23 cellular contexts compared by ENCODE assay signal in genomic region chr20:48665785-48666184, GRCh38.
DNase-seq lines count a peak whose midpoint lies in the region; ATAC-seq, FAIRE-seq and TF ChIP-seq lines count a peak whose summit lies in the region.
"Had no signal": no experiment of that assay in that cellular context is flagged by ENCODE, and none has a peak within 500 bp of the region (broad histone marks: within the 10 kb centered on the region; RNA-seq: fewer than 3 reads in every experiment).

No MANE protein-coding gene starts in this region.

- peak overlapping the region; percentile 6 for H3K27ac ChIP-seq in cingulate gyrus (ENCODE audit: low read depth, low read length)
- H3K27ac ChIP-seq in psoas muscle: no peak overlapping the region
- H3K27ac ChIP-seq: PC-9 had no signal

- no peak overlapping the region for H3K4me3 ChIP-seq in psoas muscle
- H3K4me3 ChIP-seq: K562, PC-9 had no signal

- TF ChIP-seq CTCF in HFFc6 (IDR thresholded peaks at IDR 0.05): no peak
- TF ChIP-seq CTCF in psoas muscle (IDR thresholded peaks at IDR 0.05): no peak

- no peaks in the 10 kb centered on the region for H3K27me3 ChIP-seq in psoas muscle (ENCODE audit: insufficient read depth in 3 of 3, low read length in 2 of 3)

- H3K9me3 ChIP-seq in psoas muscle: peaks cover 1% of the 10 kb centered on the region

- no peaks in the 10 kb centered on the region for H3K4me1 ChIP-seq in psoas muscle

- FAIRE-seq in GM12891 (lab: Jason Lieb, UNC): no peak
- no peak for FAIRE-seq in urothelium cell line (lab: Jason Lieb, UNC)
- FAIRE-seq: GM19239, K562 had no signal

- ATAC-seq in activated T-cell treated with anti-CD3 and anti-CD28 coated beads, Interleukin-2, amount 50 U/mL, for 72 hours (replicated peaks in 1 of 2): no peak
- no peak for ATAC-seq in stimulated activated effector memory CD8-positive, alpha-beta T cell treated with anti-CD3 and anti-CD28 coated beads, Interleukin-12 subunit alpha, Interleukin-12 subunit beta, amount 100 ng/mL, for 72 hours
- ATAC-seq in psoas muscle: no peak
- ATAC-seq: HCT116, K562 had no signal

- intact Hi-C loops in psoas muscle (cut with DNase I): no loop called here

- no peak overlapping the region for H3K4me3 Mint-ChIP-seq in activated T-cell treated with anti-CD3 and anti-CD28 coated beads, Interleukin-2, amount 50 U/mL, for 72 hours
- no peak overlapping the region for H3K4me3 Mint-ChIP-seq in stimulated activated effector memory CD8-positive, alpha-beta T cell treated with anti-CD3 and anti-CD28 coated beads, Interleukin-12 subunit alpha, Interleukin-12 subunit beta, amount 100 ng/mL, for 72 hours
- no peak overlapping the region for H3K4me3 Mint-ChIP-seq in HFFc6

- no peaks in the 10 kb centered on the region for H3K9me3 Mint-ChIP-seq in activated T-cell treated with anti-CD3 and anti-CD28 coated beads, Interleukin-2, amount 50 U/mL, for 72 hours
- H3K9me3 Mint-ChIP-seq in stimulated activated effector memory CD8-positive, alpha-beta T cell treated with anti-CD3 and anti-CD28 coated beads, Interleukin-12 subunit alpha, Interleukin-12 subunit beta, amount 100 ng/mL, for 72 hours: no peaks in the 10 kb centered on the region
- H3K9me3 Mint-ChIP-seq in HFFc6: peaks cover 4% of the 10 kb centered on the region; the same call in 1 of the 2 replicates

- no peak for TF ChIP-seq POLR2A in GM12891 (IDR thresholded peaks at IDR 0.05; ENCODE audit: low read depth, low read length)

- H3K36me3 Mint-ChIP-seq in activated T-cell treated with anti-CD3 and anti-CD28 coated beads, Interleukin-2, amount 50 U/mL, for 72 hours (ENCODE audit: insufficient read depth in 2 of 2): peaks cover 1 to 3% of the 10 kb centered on the region in 2 donors
- peaks cover 77% of the 10 kb centered on the region for H3K36me3 Mint-ChIP-seq in stimulated activated effector memory CD8-positive, alpha-beta T cell treated with anti-CD3 and anti-CD28 coated beads, Interleukin-12 subunit alpha, Interleukin-12 subunit beta, amount 100 ng/mL, for 72 hours
- H3K36me3 Mint-ChIP-seq in HFFc6 (ENCODE audit: low read depth): 0 out of 2 replicates have a peak, but pooled peaks cover 4% of the 10 kb centered on the region

- no peaks in the 10 kb centered on the region for H3K27me3 Mint-ChIP-seq in activated T-cell treated with anti-CD3 and anti-CD28 coated beads, Interleukin-2, amount 50 U/mL, for 72 hours (ENCODE audit: low read depth)
- peaks cover 7% of the 10 kb centered on the region for H3K27me3 Mint-ChIP-seq in HFFc6 (ENCODE audit: insufficient read depth)

- peaks cover 4% of the 10 kb centered on the region for H3K4me1 Mint-ChIP-seq in activated T-cell treated with anti-CD3 and anti-CD28 coated beads, Interleukin-2, amount 50 U/mL, for 72 hours (ENCODE audit: low read depth)
- H3K4me1 Mint-ChIP-seq in stimulated activated effector memory CD8-positive, alpha-beta T cell treated with anti-CD3 and anti-CD28 coated beads, Interleukin-12 subunit alpha, Interleukin-12 subunit beta, amount 100 ng/mL, for 72 hours: peaks cover 30% of the 10 kb centered on the region
- H3K4me1 Mint-ChIP-seq in HFFc6 (ENCODE audit: low read depth): peaks cover 12% of the 10 kb centered on the region; the same call in 1 of the 2 replicates

- H3K36me3 ChIP-seq in psoas muscle (ENCODE audit: insufficient read depth in 1 of 2, low read depth in 1 of 2): no peaks in the 10 kb centered on the region

- DNase-seq in activated T-cell treated with anti-CD3 and anti-CD28 coated beads, Interleukin-2, amount 50 U/mL, for 72 hours: no peak
- no peak for DNase-seq in activated T-cell treated with anti-CD3 and anti-CD28 coated beads, Interleukin-2, amount 50 U/mL, for 48 hours
- DNase-seq in GM12891 (ENCODE audit: insufficient read length, low spot score) (no peak), HFFc6 (no peak), urothelium cell line (ENCODE audit: low spot score) (no peak), psoas muscle (no peak)
- DNase-seq in stimulated activated effector memory CD8-positive, alpha-beta T cell treated with anti-CD3 and anti-CD28 coated beads, Interleukin-12 subunit alpha, Interleukin-12 subunit beta, amount 100 ng/mL, for 72 hours (ENCODE audit: low spot score in 2 of 2): no peak
- DNase-seq: 8988T; DMS153; DND-41; MV-4-11; NCI-H1105 treated with DMSO at 0.1 percent for 48 hours; NCI-H146; NCI-H1930; NCI-H2107; NCI-H774; NK-92 treated with Interleukin-12 subunit alpha and Interleukin-12 subunit beta, amount 100 ng/mL, for 24 hours; PC-9; SHP77 treated with DMSO at 0.1 percent for 48 hours had no signal

- peak overlapping the region; percentile 72 for H3K27ac Mint-ChIP-seq in activated T-cell treated with anti-CD3 and anti-CD28 coated beads, Interleukin-2, amount 50 U/mL, for 72 hours
- peak overlapping the region; percentile 60 for H3K27ac Mint-ChIP-seq in stimulated activated effector memory CD8-positive, alpha-beta T cell treated with anti-CD3 and anti-CD28 coated beads, Interleukin-12 subunit alpha, Interleukin-12 subunit beta, amount 100 ng/mL, for 72 hours
- H3K27ac Mint-ChIP-seq in HFFc6: no peak overlapping the region

- WGBS in psoas muscle, 3 donors: 91 to 94% (median 93%) methylated on average over 8 of the region's 8 CpGs

TF ChIP-seq in GM12891, 5 proteins besides CTCF, POLR2A, EP300 and RAD21:
- no peak for TF ChIP-seq TAF1 (IDR thresholded peaks at IDR 0.05; ENCODE audit: low read depth, low read length)
- no peak for TF ChIP-seq POU2F2 (IDR thresholded peaks at IDR 0.05; ENCODE audit: low read depth, low read length)
- no peak for TF ChIP-seq SPI1 (IDR thresholded peaks at IDR 0.05; ENCODE audit: low read depth, low read length)
- no peak for TF ChIP-seq PAX5 (IDR thresholded peaks at IDR 0.05; ENCODE audit: insufficient read depth, low read length, severe bottlenecking)
- TF ChIP-seq POLR2AphosphoS5 (IDR thresholded peaks at IDR 0.05; ENCODE audit: low read depth, low read length): 0 out of 2 replicates have a peak, but pooled peaks have one; percentile 11
